Comparison of ENCODE assay signal across 23 cellular contexts in the genomic region with DNA sequence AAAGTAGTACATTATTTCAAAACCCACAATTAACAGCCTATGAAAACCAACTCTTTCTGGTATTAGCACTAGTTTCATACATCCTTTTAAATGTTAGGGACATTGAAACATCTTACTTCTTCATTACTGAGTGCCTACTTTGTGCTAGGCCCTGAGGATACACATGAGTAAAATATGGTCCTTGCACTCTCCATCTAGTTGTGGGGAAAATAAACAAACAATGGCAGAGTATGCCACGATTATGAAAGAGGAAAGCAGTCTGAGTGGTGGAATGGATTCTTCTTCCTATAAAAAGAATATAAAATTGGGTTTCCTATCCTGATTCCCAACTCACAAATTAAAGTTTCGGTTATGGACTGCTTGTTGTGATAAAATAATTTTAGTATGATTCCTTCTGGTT.
A peak's percentile ranks its signal among the peaks of the same experiment; 100 is the strongest.
DNase-seq lines count a peak whose midpoint lies in the region; ATAC-seq, FAIRE-seq and TF ChIP-seq lines count a peak whose summit lies in the region.
"Had no signal": no experiment of that assay in that cellular context is flagged by ENCODE, and none has a peak within 500 bp of the region (broad histone marks: within the 10 kb centered on the region; RNA-seq: fewer than 3 reads in every experiment).

No MANE protein-coding gene starts in this region.

- H3F3A ChIP-seq in MM.1S (ENCODE audit: insufficient read depth, low read length): 0 out of 2 replicates have a peak, but pooled peaks cover 3% of the 10 kb centered on the region

- H3K27me3 ChIP-seq in ACC112 (ENCODE audit: insufficient read depth, low read length) (no peaks in the 10 kb centered on the region), parathyroid adenoma (ENCODE audit: control insufficient read depth, insufficient read depth, low read length) (no peaks in the 10 kb centered on the region), MM.1S (replicated peaks; ENCODE audit: insufficient read depth, low read length) (no peaks in the 10 kb centered on the region), HAP-1 (ENCODE audit: low read depth) (no peaks in the 10 kb centered on the region)
- H3K27me3 ChIP-seq: ascending aorta, heart right ventricle had no signal

- peak overlapping the region; percentile 54 for H3K27ac Mint-ChIP-seq in dendritic cell treated with granulocyte-macrophage colony-stimulating factor and Interleukin-4, amounts not matched to agents 40 ng/mL and 50 ng/mL, for 4 days

- H3K9me2 ChIP-seq in MM.1S (replicated peaks; ENCODE audit: insufficient read depth, low read length): no peaks in the 10 kb centered on the region

- H3K36me3 ChIP-seq in ACC112 (ENCODE audit: insufficient read depth, low read length): no peaks in the 10 kb centered on the region
- H3K36me3 ChIP-seq in parathyroid adenoma (ENCODE audit: control insufficient read depth, insufficient read depth, low read length): no peaks in the 10 kb centered on the region
- H3K36me3 ChIP-seq in MM.1S (replicated peaks; ENCODE audit: insufficient read depth, low read length): no peaks in the 10 kb centered on the region
- no peaks in the 10 kb centered on the region for H3K36me3 ChIP-seq in HAP-1 (replicated peaks)
- H3K36me3 ChIP-seq: ascending aorta, heart right ventricle, WERI-Rb-1 had no signal

- no peaks in the 10 kb centered on the region for H3K27me3 Mint-ChIP-seq in dendritic cell treated with granulocyte-macrophage colony-stimulating factor and Interleukin-4, amounts not matched to agents 40 ng/mL and 50 ng/mL, for 4 days

- peaks cover 42% of the 10 kb centered on the region for H3K36me3 Mint-ChIP-seq in dendritic cell treated with granulocyte-macrophage colony-stimulating factor and Interleukin-4, amounts not matched to agents 40 ng/mL and 50 ng/mL, for 4 days (ENCODE audit: low read depth)

- DNase-seq in H54 (ENCODE audit: insufficient read length, low spot score) (no peak), NCI-H1417 treated with DMSO at 0.1 percent for 48 hours (lab: John Stamatoyannopoulos, UW) (no peak), MM.1S (no peak), HAP-1 (ENCODE audit: low spot score in 2 of 2) (no peak)
- DNase-seq: activated gamma-delta T cell treated with Interleukin-2 at 50 U/mL for 16 hours; AML-193; Caco-2; heart right ventricle; NCI-H1048; NCI-H2029 treated with DMSO at 0.1 percent for 48 hours; NCI-H524; retina; Right ventricle myocardium superior; stimulated activated CD4-positive, alpha-beta T cell treated with anti-CD3 and anti-CD28 coated beads, Interleukin-1b, Interleukin-23, amount 100 ng/mL, for 48 hours; WERI-Rb-1 had no signal

- no peaks in the 10 kb centered on the region for H4K20me1 ChIP-seq in MM.1S (ENCODE audit: insufficient read depth, low read length)

- H2AFZ ChIP-seq in ACC112 (ENCODE audit: low read length, unreplicated experiment): no peak overlapping the region
- peak overlapping the region; percentile 31 for H2AFZ ChIP-seq in parathyroid adenoma
- H2AFZ ChIP-seq in MM.1S (ENCODE audit: low read length): no peak overlapping the region

- H3K9me3 ChIP-seq in parathyroid adenoma (ENCODE audit: control insufficient read depth, low read length) (no peaks in the 10 kb centered on the region), MM.1S (replicated peaks; ENCODE audit: insufficient read depth, low read length) (no peaks in the 10 kb centered on the region), HAP-1 (no peaks in the 10 kb centered on the region)
- H3K9me3 ChIP-seq: ascending aorta, Caco-2, heart right ventricle had no signal

- no peak overlapping the region for H3K4me3 Mint-ChIP-seq in dendritic cell treated with granulocyte-macrophage colony-stimulating factor and Interleukin-4, amounts not matched to agents 40 ng/mL and 50 ng/mL, for 4 days
- H3K4me3 Mint-ChIP-seq: neural crest cell had no signal

- no peak overlapping the region for H3K4me3 ChIP-seq in ACC112 (ENCODE audit: low read depth, low read length)
- H3K4me3 ChIP-seq in parathyroid adenoma (ENCODE audit: low read depth, low read length): no peak overlapping the region
- no peak overlapping the region for H3K4me3 ChIP-seq in MM.1S (ENCODE audit: low read length)
- no peak overlapping the region for H3K4me3 ChIP-seq in HAP-1
- H3K4me3 ChIP-seq: K562 had no signal

- intact Hi-C loops in dendritic cell treated with granulocyte-macrophage colony-stimulating factor and Interleukin-4, amounts not matched to agents 40 ng/mL and 50 ng/mL, for 4 days (cut with micrococcal nuclease): no loop called here

- ATAC-seq in HG02981 (IDR thresholded peaks at IDR 0.05; ENCODE audit: unreplicated experiment): no peak
- ATAC-seq: K562 had no signal

- H3K9me3 Mint-ChIP-seq in dendritic cell treated with granulocyte-macrophage colony-stimulating factor and Interleukin-4, amounts not matched to agents 40 ng/mL and 50 ng/mL, for 4 days: peaks cover 9% of the 10 kb centered on the region
- H3K9me3 Mint-ChIP-seq: neural crest cell had no signal

- in situ Hi-C loops in HAP-1 (cut with MboI; ENCODE audit: low sequenced_read_pairs): no loop called here

- peaks cover 20% of the 10 kb centered on the region for H3K79me2 ChIP-seq in ACC112 (ENCODE audit: control insufficient read depth, insufficient read depth, low read length, unreplicated experiment)
- H3K79me2 ChIP-seq in parathyroid adenoma: no peaks in the 10 kb centered on the region
- no peaks in the 10 kb centered on the region for H3K79me2 ChIP-seq in MM.1S (ENCODE audit: low read length)

- H3K4me1 ChIP-seq in ACC112 (ENCODE audit: control insufficient read depth, insufficient read depth, low read length, unreplicated experiment) (peaks cover 58% of the 10 kb centered on the region), parathyroid adenoma (peaks cover 15% of the 10 kb centered on the region), MM.1S (ENCODE audit: low read length) (0 out of 2 replicates have a peak, but pooled peaks cover 1% of the 10 kb centered on the region), HAP-1 (no peaks in the 10 kb centered on the region)
- H3K4me1 ChIP-seq: Caco-2 had no signal

- H3K4me1 Mint-ChIP-seq in dendritic cell treated with granulocyte-macrophage colony-stimulating factor and Interleukin-4, amounts not matched to agents 40 ng/mL and 50 ng/mL, for 4 days (ENCODE audit: low read depth): peaks cover 68% of the 10 kb centered on the region

- H3K9ac ChIP-seq in parathyroid adenoma: no peak overlapping the region
- no peak overlapping the region for H3K9ac ChIP-seq in MM.1S (ENCODE audit: low read length)

- peak; percentile 60 for FAIRE-seq in H54 (lab: Jason Lieb, UNC)
- FAIRE-seq: GM19239, K562 had no signal

- TF ChIP-seq POLR2A in H54 (IDR thresholded peaks at IDR 0.05; ENCODE audit: low read depth, low read length): no peak

- H3K4me2 ChIP-seq in parathyroid adenoma (ENCODE audit: low read length) (no peak overlapping the region), MM.1S (ENCODE audit: low read depth, low read length) (no peak overlapping the region)

- H3K27ac ChIP-seq in ACC112 (ENCODE audit: low read depth, low read length): peak overlapping the region; percentile 26
- H3K27ac ChIP-seq in parathyroid adenoma: no peak overlapping the region
- H3K27ac ChIP-seq in MM.1S (ENCODE audit: low read length): no peak overlapping the region
- H3K27ac ChIP-seq: ascending aorta, WERI-Rb-1 had no signal

- TF ChIP-seq CTCF in parathyroid adenoma (IDR thresholded peaks at IDR 0.05): no peak
- TF ChIP-seq CTCF in MM.1S (IDR thresholded peaks at IDR 0.05; ENCODE audit: low read length): no peak
